9 cellular contexts compared by ENCODE assay signal in the genomic region with DNA sequence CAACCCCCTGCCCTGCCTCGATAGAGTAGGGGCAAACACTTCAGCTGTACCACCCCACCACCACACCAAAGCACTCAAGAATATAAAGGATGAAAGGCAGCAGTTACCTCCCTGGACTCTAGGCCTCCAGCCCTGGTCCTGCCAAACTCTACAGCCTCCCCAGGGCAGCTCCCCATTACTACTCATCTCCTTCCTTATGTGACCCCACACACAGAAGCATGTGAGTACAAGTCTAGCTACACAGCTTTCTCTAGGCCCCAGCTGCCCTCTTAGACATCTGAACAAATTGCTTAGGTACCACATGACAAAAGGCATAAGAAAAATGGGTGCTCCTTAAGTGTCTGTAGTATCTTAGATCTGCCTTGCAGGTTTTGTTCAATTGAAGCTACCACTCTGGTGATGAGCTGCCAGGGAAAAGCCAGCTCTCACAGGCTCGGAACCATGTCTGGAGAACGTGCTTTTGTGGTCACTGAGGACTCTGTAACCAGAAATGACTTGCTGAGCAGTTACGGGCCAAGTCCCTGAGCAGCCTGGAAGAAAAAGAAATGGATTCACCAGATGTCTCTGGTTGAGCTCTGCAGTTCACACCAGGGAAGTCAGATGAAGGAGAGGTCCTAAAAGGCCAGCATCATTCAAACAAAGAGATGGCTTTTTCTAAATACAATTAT. TPM values are rescaled to one million over a fixed set of nuclear protein-coding genes. Genes with fewer than 3 reads are reported as not detected.
DNase-seq lines count a peak whose midpoint lies in the region; ATAC-seq and TF ChIP-seq lines count a peak whose summit lies in the region.
"Had no signal": no experiment of that assay in that cellular context is flagged by ENCODE, and none has a peak within 500 bp of the region (broad histone marks: within the 10 kb centered on the region; RNA-seq: fewer than 3 reads in every experiment).

No MANE protein-coding gene starts in this region.

- no peaks in the 10 kb centered on the region for H3K27me3 Mint-ChIP-seq in activated T-helper 1 cell treated with anti-CD3 and anti-CD28 coated beads, Interleukin-12 subunit alpha, Interleukin-12 subunit beta, Interleukin-2, Interleukin-4 antibody, amounts not matched to agents 30 ng/mL and 10 ng/mL and 1 ng/mL, durations not matched to agents 14 hours and 24 hours and 36 hours (ENCODE audit: insufficient read depth)

- ATAC-seq in HG03095 (IDR thresholded peaks at IDR 0.05; ENCODE audit: unreplicated experiment) (no peak), HG03457 (IDR thresholded peaks at IDR 0.05; ENCODE audit: unreplicated experiment) (no peak)

- no peak for TF ChIP-seq CTCF in prostate gland (IDR thresholded peaks at IDR 0.05)

- DNase-seq in DMS79 (lab: John Stamatoyannopoulos, UW) (peak; percentile 93), globus pallidus (ENCODE audit: low spot score) (peak; percentile 41), prostate gland (ENCODE audit: low spot score) (no peak), NCI-H526 (lab: John Stamatoyannopoulos, UW) (no peak), NCI-H748 treated with DMSO at 0.1 percent for 48 hours (lab: John Stamatoyannopoulos, UW) (no peak)
- DNase-seq in activated T-helper 1 cell treated with anti-CD3 and anti-CD28 coated beads, Interleukin-12 subunit alpha, Interleukin-12 subunit beta, Interleukin-2, Interleukin-4 antibody, amounts not matched to agents 30 ng/mL and 10 ng/mL and 1 ng/mL, durations not matched to agents 14 hours and 24 hours and 36 hours (ENCODE audit: low spot score): no peak
- DNase-seq: stimulated activated CD4-positive, alpha-beta T cell treated with anti-CD3 and anti-CD28 coated beads, Interleukin-4, amount 100 ng/mL, for 24 hours had no signal

- intact Hi-C loops in activated T-helper 1 cell treated with anti-CD3 and anti-CD28 coated beads, Interleukin-12 subunit alpha, Interleukin-12 subunit beta, Interleukin-2, Interleukin-4 antibody, amounts not matched to agents 30 ng/mL and 10 ng/mL and 1 ng/mL, durations not matched to agents 14 hours and 24 hours and 36 hours (cut with micrococcal nuclease): loop anchor here (2.0 kb wide), 1 partner anchor 14 kb away; no protein-coding TSS in a partner anchor
- intact Hi-C loops in prostate gland (cut with DNase I): no loop called here

- H3K4me1 ChIP-seq in prostate gland (replicated peaks): peaks cover 22% of the 10 kb centered on the region

- no peaks in the 10 kb centered on the region for H3K9me3 ChIP-seq in prostate gland

- H3K4me3 Mint-ChIP-seq in activated T-helper 1 cell treated with anti-CD3 and anti-CD28 coated beads, Interleukin-12 subunit alpha, Interleukin-12 subunit beta, Interleukin-2, Interleukin-4 antibody, amounts not matched to agents 30 ng/mL and 10 ng/mL and 1 ng/mL, durations not matched to agents 14 hours and 24 hours and 36 hours: peak overlapping the region; percentile 16

- no peaks in the 10 kb centered on the region for H3K27me3 ChIP-seq in prostate gland (replicated peaks; ENCODE audit: insufficient read depth)

- peak overlapping the region; percentile 89 for H3K27ac Mint-ChIP-seq in activated T-helper 1 cell treated with anti-CD3 and anti-CD28 coated beads, Interleukin-12 subunit alpha, Interleukin-12 subunit beta, Interleukin-2, Interleukin-4 antibody, amounts not matched to agents 30 ng/mL and 10 ng/mL and 1 ng/mL, durations not matched to agents 14 hours and 24 hours and 36 hours

- no peaks in the 10 kb centered on the region for H3K9me3 Mint-ChIP-seq in activated T-helper 1 cell treated with anti-CD3 and anti-CD28 coated beads, Interleukin-12 subunit alpha, Interleukin-12 subunit beta, Interleukin-2, Interleukin-4 antibody, amounts not matched to agents 30 ng/mL and 10 ng/mL and 1 ng/mL, durations not matched to agents 14 hours and 24 hours and 36 hours

- peaks cover 78% of the 10 kb centered on the region for H3K4me1 Mint-ChIP-seq in activated T-helper 1 cell treated with anti-CD3 and anti-CD28 coated beads, Interleukin-12 subunit alpha, Interleukin-12 subunit beta, Interleukin-2, Interleukin-4 antibody, amounts not matched to agents 30 ng/mL and 10 ng/mL and 1 ng/mL, durations not matched to agents 14 hours and 24 hours and 36 hours (ENCODE audit: low read depth)

- H3K36me3 Mint-ChIP-seq in activated T-helper 1 cell treated with anti-CD3 and anti-CD28 coated beads, Interleukin-12 subunit alpha, Interleukin-12 subunit beta, Interleukin-2, Interleukin-4 antibody, amounts not matched to agents 30 ng/mL and 10 ng/mL and 1 ng/mL, durations not matched to agents 14 hours and 24 hours and 36 hours (ENCODE audit: low read depth): peaks cover 9% of the 10 kb centered on the region

- no peaks in the 10 kb centered on the region for H3K36me3 ChIP-seq in prostate gland

- TF ChIP-seq POLR2A in prostate gland (IDR thresholded peaks at IDR 0.05): no peak

- no peak overlapping the region for H3K4me3 ChIP-seq in prostate gland

- WGBS in prostate gland: 57% methylated on average over 4 of the region's 4 CpGs

- H3K27ac ChIP-seq in prostate gland: peak overlapping the region; percentile 80 to 86

RNA-seq across cellular contexts. Expression of a gene that starts 32.8 kb away (rescaled TPM):
- total RNA-seq in activated T-helper 1 cell treated with anti-CD3 and anti-CD28 coated beads, Interleukin-12 subunit alpha, Interleukin-12 subunit beta, Interleukin-2, Interleukin-4 antibody, amounts not matched to agents 30 ng/mL and 10 ng/mL and 1 ng/mL, durations not matched to agents 14 hours and 24 hours and 36 hours: 43.0 and 46.1 TPM in 2 replicates
- total RNA-seq in prostate gland: 10 to 100 TPM in 1 of 2 donors, 1 to 10 TPM in 1; 4.5 to 52.9 TPM

RNA-seq across cellular contexts. Expression of a gene that starts 51.1 kb away (rescaled TPM):
- 10.4 and 12.7 TPM in 2 replicates for total RNA-seq in activated T-helper 1 cell treated with anti-CD3 and anti-CD28 coated beads, Interleukin-12 subunit alpha, Interleukin-12 subunit beta, Interleukin-2, Interleukin-4 antibody, amounts not matched to agents 30 ng/mL and 10 ng/mL and 1 ng/mL, durations not matched to agents 14 hours and 24 hours and 36 hours
- total RNA-seq in prostate gland: 10 to 100 TPM; 13.9 to 31.1 TPM

Comparison
In these comparisons a context has a peak if more than half of its experiments do, and no peak if none do; other contexts are left out.
1. DNase-seq: peak in DMS79 (single experiment) and globus pallidus (single experiment); none in activated T-helper 1 cell treated with anti-CD3 and anti-CD28 coated beads, Interleukin-12 subunit alpha, Interleukin-12 subunit beta, Interleukin-2, Interleukin-4 antibody, amounts not matched to agents 30 ng/mL and 10 ng/mL and 1 ng/mL, durations not matched to agents 14 hours and 24 hours and 36 hours (single experiment), prostate gland (single experiment), NCI-H526 (0 of 2) and NCI-H748 treated with DMSO at 0.1 percent for 48 hours (single experiment).